Comparison of ENCODE assay signal across 23 cellular contexts in the genomic region with DNA sequence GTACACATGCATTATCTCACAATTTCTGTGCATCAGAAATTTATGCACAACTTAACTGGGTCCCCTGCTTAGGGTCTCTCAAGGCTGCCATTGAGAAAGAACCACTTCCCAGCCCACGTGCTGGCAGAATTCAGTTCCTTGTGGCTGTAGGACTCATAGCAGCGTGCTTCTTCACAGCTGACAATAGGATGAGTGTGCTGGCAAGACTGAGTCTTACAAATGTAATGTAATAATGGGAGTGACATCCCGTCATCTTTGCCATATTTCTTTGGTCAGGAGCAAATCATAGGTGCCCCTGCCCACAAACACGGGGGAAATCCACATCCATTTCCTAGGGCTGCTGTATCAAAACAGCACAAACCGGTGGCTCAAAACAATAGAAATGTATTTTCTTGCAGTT.
DNase-seq lines count a peak whose midpoint lies in the region; ATAC-seq and TF ChIP-seq lines count a peak whose summit lies in the region.
"Had no signal": no experiment of that assay in that cellular context is flagged by ENCODE, and none has a peak within 500 bp of the region (broad histone marks: within the 10 kb centered on the region; RNA-seq: fewer than 3 reads in every experiment).

No MANE protein-coding gene starts in this region.

- CTCF ChIA-PET in SK-N-SH (lab: Yijun Ruan, JAX), result no interaction called here

- no peak overlapping the region for H3K9ac ChIP-seq in SK-N-SH

- H3K4me1 ChIP-seq in ACC112 (ENCODE audit: control insufficient read depth, insufficient read depth, low read length, unreplicated experiment) (peaks cover 32% of the 10 kb centered on the region), SK-N-SH (ENCODE audit: control insufficient read depth in 1 of 2, insufficient read depth in 2 of 2, low read depth in 1 of 2, low read length in 1 of 2) (peaks cover 0 to 2% of the 10 kb centered on the region in 2 experiments; a peak in 2 of 4 replicates)
- no peaks in the 10 kb centered on the region for H3K4me1 ChIP-seq in effector memory CD4-positive, alpha-beta T cell (ENCODE audit: control insufficient read depth, insufficient read depth, low read length, poor library complexity, severe bottlenecking)
- H3K4me1 ChIP-seq: transverse colon had no signal

- POLR2A ChIA-PET in SK-N-SH (lab: Yijun Ruan, JAX), result no interaction called here

- H3K27me3 Mint-ChIP-seq in activated naive CD8-positive, alpha-beta T cell treated with anti-CD3 and anti-CD28 coated beads, Interleukin-2, amount 50 U/mL, for 24 hours, result no peaks in the 10 kb centered on the region
- H3K27me3 Mint-ChIP-seq: activated CD4-positive, alpha-beta memory T cell treated with anti-CD3 and anti-CD28 coated beads for 36 hours; IgD-negative memory B cell; T-helper 17 cell had no signal

- no peak overlapping the region for H3K27ac Mint-ChIP-seq in activated naive CD8-positive, alpha-beta T cell treated with anti-CD3 and anti-CD28 coated beads, Interleukin-2, amount 50 U/mL, for 24 hours
- H3K27ac Mint-ChIP-seq: activated CD4-positive, alpha-beta memory T cell treated with anti-CD3 and anti-CD28 coated beads for 36 hours; T-helper 17 cell had no signal

- H3F3A ChIP-seq in SK-N-SH (replicated peaks; ENCODE audit: insufficient read depth), result no peaks in the 10 kb centered on the region

- H3K4me3 Mint-ChIP-seq in activated naive CD8-positive, alpha-beta T cell treated with anti-CD3 and anti-CD28 coated beads, Interleukin-2, amount 50 U/mL, for 24 hours, result no peak overlapping the region
- H3K4me3 Mint-ChIP-seq: activated CD4-positive, alpha-beta memory T cell treated with anti-CD3 and anti-CD28 coated beads for 36 hours; CD14-positive monocyte; T-helper 17 cell had no signal

- 67% methylated on average over 5 of the region's 5 CpGs for WGBS in SK-N-SH (ENCODE audit: low lambda C conversion rate)

- no peak for TF ChIP-seq RAD21 in SK-N-SH (IDR thresholded peaks at IDR 0.05; ENCODE audit: low read length)

- peaks cover 14% of the 10 kb centered on the region for H3K36me3 Mint-ChIP-seq in activated naive CD8-positive, alpha-beta T cell treated with anti-CD3 and anti-CD28 coated beads, Interleukin-2, amount 50 U/mL, for 24 hours (ENCODE audit: low read depth)

- H3K27me3 ChIP-seq in ACC112 (ENCODE audit: insufficient read depth, low read length) (no peaks in the 10 kb centered on the region), SK-N-SH (ENCODE audit: insufficient read depth) (no peaks in the 10 kb centered on the region)
- H3K27me3 ChIP-seq in effector memory CD4-positive, alpha-beta T cell (replicated peaks; ENCODE audit: control insufficient read depth, insufficient read depth, low read length, poor library complexity, severe bottlenecking), result no peaks in the 10 kb centered on the region
- H3K27me3 ChIP-seq: transverse colon had no signal

- no peak for ATAC-seq in activated naive CD8-positive, alpha-beta T cell treated with anti-CD3 and anti-CD28 coated beads, Interleukin-2, amount 50 U/mL, for 24 hours
- ATAC-seq: HCT116; lower lobe of right lung; stimulated activated naive CD8-positive, alpha-beta T cell treated with anti-CD3 and anti-CD28 coated beads, Interleukin-15, Interleukin-2, amounts not matched to agents 100 U/mL and 50 U/mL, for 24 hours; T-helper 17 cell had no signal

- H3K4me1 Mint-ChIP-seq in activated naive CD8-positive, alpha-beta T cell treated with anti-CD3 and anti-CD28 coated beads, Interleukin-2, amount 50 U/mL, for 24 hours, result peaks cover 9% of the 10 kb centered on the region

- no peaks in the 10 kb centered on the region for H3K9me3 ChIP-seq in SK-N-SH
- H3K9me3 ChIP-seq in effector memory CD4-positive, alpha-beta T cell (ENCODE audit: control insufficient read depth, low read length), result no peaks in the 10 kb centered on the region
- H3K9me3 ChIP-seq: lower lobe of right lung, transverse colon had no signal

- no peak overlapping the region for H3K4me2 ChIP-seq in SK-N-SH

- no peak for TF ChIP-seq EP300 in SK-N-SH (IDR thresholded peaks at IDR 0.05; ENCODE audit: borderline replicate concordance in 1 of 2, low read depth in 1 of 2, low read length in 1 of 2)

- no peaks in the 10 kb centered on the region for H3K9me2 ChIP-seq in SK-N-SH

- peak overlapping the region; percentile 0 for H2AFZ ChIP-seq in ACC112 (ENCODE audit: low read length, unreplicated experiment)
- H2AFZ ChIP-seq in SK-N-SH (ENCODE audit: low read depth), result no peak overlapping the region

- H3K4me3 ChIP-seq in ACC112 (ENCODE audit: low read depth, low read length), result no peak overlapping the region
- no peak overlapping the region for H3K4me3 ChIP-seq in SK-N-SH (ENCODE audit: low read depth in 2 of 2, low read length in 1 of 2)
- no peak overlapping the region for H3K4me3 ChIP-seq in effector memory CD4-positive, alpha-beta T cell (ENCODE audit: insufficient read depth, low read depth, low read length, poor library complexity, severe bottlenecking)
- H3K4me3 ChIP-seq: lower lobe of right lung, transverse colon had no signal

- H3K27ac ChIP-seq in ACC112 (ENCODE audit: low read depth, low read length), result peak overlapping the region; percentile 60
- H3K27ac ChIP-seq in SK-N-SH (ENCODE audit: low read depth in 2 of 2, low read length in 1 of 2), result no peak overlapping the region
- H3K27ac ChIP-seq in effector memory CD4-positive, alpha-beta T cell (ENCODE audit: insufficient read depth, low read length, poor library complexity, severe bottlenecking), result no peak overlapping the region
- H3K27ac ChIP-seq: lower lobe of right lung, transverse colon had no signal

- H3K36me3 ChIP-seq in ACC112 (ENCODE audit: insufficient read depth, low read length), result no peaks in the 10 kb centered on the region
- peaks cover 0 to 5% of the 10 kb centered on the region in 2 experiments for H3K36me3 ChIP-seq in SK-N-SH (replicated peaks in 1 of 2; ENCODE audit: control insufficient read depth in 1 of 2, insufficient read depth in 2 of 2, low read length in 1 of 2)
- H3K36me3 ChIP-seq in effector memory CD4-positive, alpha-beta T cell (ENCODE audit: control insufficient read depth, insufficient read depth, low read length), result peaks cover 14% of the 10 kb centered on the region

- no peaks in the 10 kb centered on the region for H3K9me3 Mint-ChIP-seq in activated naive CD8-positive, alpha-beta T cell treated with anti-CD3 and anti-CD28 coated beads, Interleukin-2, amount 50 U/mL, for 24 hours
- H3K9me3 Mint-ChIP-seq: activated CD4-positive, alpha-beta memory T cell treated with anti-CD3 and anti-CD28 coated beads for 36 hours had no signal

- no peaks in the 10 kb centered on the region for H4K20me1 ChIP-seq in SK-N-SH (ENCODE audit: insufficient read depth)

- no peak for TF ChIP-seq CTCF in SK-N-SH (IDR thresholded peaks at IDR 0.05)

- DNase-seq in HS-27A (ENCODE audit: low read depth) (peak; percentile 76), SK-N-SH (no peak), fibroblast of peridontal ligament (ENCODE audit: extremely low read depth) (peak; percentile 36), NCI-H2081 treated with DMSO at 0.1 percent for 48 hours (lab: John Stamatoyannopoulos, UW) (no peak)
- no peak for DNase-seq in effector memory CD4-positive, alpha-beta T cell
- DNase-seq in stimulated activated naive CD4-positive, alpha-beta T cell (lab: John Stamatoyannopoulos, UW), result no peak
- DNase-seq in activated naive CD8-positive, alpha-beta T cell treated with anti-CD3 and anti-CD28 coated beads, Interleukin-2, amount 50 U/mL, for 24 hours, result no peak
- DNase-seq: activated CD4-positive, alpha-beta memory T cell treated with anti-CD3 and anti-CD28 coated beads for 36 hours; activated naive CD4-positive, alpha-beta T cell; activated T-cell treated with anti-CD3 and anti-CD28 coated beads, Interleukin-2, amount 50 U/mL, for 1 hour; hippocampal formation; lower lobe of right lung; NCI-H1048; NCI-H526; SIG-M5; stimulated activated CD4-positive, alpha-beta T cell treated with anti-CD3 and anti-CD28 coated beads, Interleukin-2, amount 100 ng/mL, for 24 hours; stimulated activated naive CD8-positive, alpha-beta T cell treated with anti-CD3 and anti-CD28 coated beads, Interleukin-15, Interleukin-2, amounts not matched to agents 100 U/mL and 50 U/mL, for 24 hours; T-helper 17 cell; transverse colon had no signal

- no peaks in the 10 kb centered on the region for H3K79me2 ChIP-seq in ACC112 (ENCODE audit: control insufficient read depth, insufficient read depth, low read length, unreplicated experiment)
- H3K79me2 ChIP-seq in SK-N-SH (ENCODE audit: insufficient read depth), result no peaks in the 10 kb centered on the region

TF ChIP-seq in SK-N-SH, 30 proteins besides CTCF, POLR2A, EP300 and RAD21:
- TF ChIP-seq GABPA (IDR thresholded peaks at IDR 0.05; ENCODE audit: low read depth), result no peak
- TF ChIP-seq, protein P1, sequence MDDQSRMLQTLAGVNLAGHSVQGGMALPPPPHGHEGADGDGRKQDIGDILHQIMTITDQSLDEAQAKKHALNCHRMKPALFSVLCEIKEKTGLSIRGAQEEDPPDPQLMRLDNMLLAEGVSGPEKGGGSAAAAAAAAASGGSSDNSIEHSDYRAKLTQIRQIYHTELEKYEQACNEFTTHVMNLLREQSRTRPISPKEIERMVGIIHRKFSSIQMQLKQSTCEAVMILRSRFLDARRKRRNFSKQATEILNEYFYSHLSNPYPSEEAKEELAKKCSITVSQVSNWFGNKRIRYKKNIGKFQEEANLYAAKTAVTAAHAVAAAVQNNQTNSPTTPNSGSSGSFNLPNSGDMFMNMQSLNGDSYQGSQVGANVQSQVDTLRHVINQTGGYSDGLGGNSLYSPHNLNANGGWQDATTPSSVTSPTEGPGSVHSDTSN (IDR thresholded peaks at IDR 0.05), result peak; percentile 38; the same call in 1 of the 2 replicates
TF ChIP-seq in SK-N-SH: peak in this region for 1.

Comparison
In these comparisons a context has a peak if more than half of its experiments do, and no peak if none do; other contexts are left out.
1. DNase-seq: peak in HS-27A (single experiment) and fibroblast of peridontal ligament (single experiment); none in SK-N-SH (single experiment), effector memory CD4-positive, alpha-beta T cell (0 of 3), NCI-H2081 treated with DMSO at 0.1 percent for 48 hours (single experiment), stimulated activated naive CD4-positive, alpha-beta T cell (0 of 6) and activated naive CD8-positive, alpha-beta T cell treated with anti-CD3 and anti-CD28 coated beads, Interleukin-2, amount 50 U/mL, for 24 hours (single experiment).